In the genomic region with DNA sequence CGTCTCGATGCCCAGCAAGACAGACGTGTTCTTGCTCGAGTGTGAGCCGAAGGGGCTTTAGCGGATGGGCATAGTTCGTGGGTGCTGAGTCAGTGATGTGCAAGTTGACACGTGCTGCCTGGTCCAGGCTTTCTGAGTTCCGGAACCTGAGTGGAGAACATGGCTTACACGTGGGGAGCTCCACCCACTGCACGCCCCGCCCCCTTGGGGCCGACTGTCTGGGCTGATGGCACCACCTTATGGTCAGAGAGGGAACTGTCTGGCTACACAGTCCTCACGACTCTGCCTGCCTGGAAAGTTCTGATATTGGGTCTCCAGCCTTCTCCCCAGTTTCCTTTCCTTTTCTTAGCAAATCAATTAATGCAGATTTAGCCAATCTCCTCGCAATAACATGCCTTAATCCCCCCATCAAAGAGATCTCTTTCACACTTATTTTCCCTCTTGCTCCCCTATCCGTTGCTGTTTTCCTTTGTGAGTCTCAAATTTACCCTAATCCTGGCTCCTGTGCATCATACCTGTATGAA, we compare ENCODE assay signal across 7 cellular contexts. TPM values are rescaled to one million over a fixed set of nuclear protein-coding genes. Genes with fewer than 3 reads are reported as not detected.
DNase-seq lines count a peak whose midpoint lies in the region; ATAC-seq, FAIRE-seq and TF ChIP-seq lines count a peak whose summit lies in the region.

No MANE protein-coding gene starts in this region.

- peaks cover 7% of the 10 kb centered on the region for H3K36me3 Mint-ChIP-seq in T-helper 17 cell (ENCODE audit: low read depth)
- H3K36me3 Mint-ChIP-seq in astrocyte (ENCODE audit: low read depth, unreplicated experiment) = no peaks in the 10 kb centered on the region

- H3K4me1 ChIP-seq in astrocyte (ENCODE audit: insufficient read depth, low read length) = peaks cover 27% of the 10 kb centered on the region

- H3K27me3 Mint-ChIP-seq in T-helper 17 cell (peaks cover 68% of the 10 kb centered on the region), astrocyte (ENCODE audit: low read depth, unreplicated experiment) (peaks cover 6% of the 10 kb centered on the region)

- no peaks in the 10 kb centered on the region for H3K36me3 ChIP-seq in astrocyte (ENCODE audit: insufficient read depth, low read length)

- peak; percentile 70 for ATAC-seq in HG02623 (IDR thresholded peaks at IDR 0.05; ENCODE audit: unreplicated experiment)
- ATAC-seq in T-helper 17 cell = peak; percentile 95

- peak; percentile 78 for DNase-seq in NCI-H128 (lab: John Stamatoyannopoulos, UW; ENCODE audit: unreplicated experiment)
- DNase-seq in T-helper 17 cell = peak; percentile 41 to 48 (median 44)
- peak; percentile 70 for DNase-seq in astrocyte (ENCODE audit: low read depth)
- DNase-seq in hippocampal formation (lab: John Stamatoyannopoulos, UW) = peak; percentile 31 to 70
- peak; percentile 77 for DNase-seq in smooth muscle cell of the brain vasculature (ENCODE audit: low read depth, low spot score)

- H3K27me3 ChIP-seq in astrocyte (ENCODE audit: insufficient read depth, low read length) = no peaks in the 10 kb centered on the region

- TF ChIP-seq POLR2A in GM15510 (IDR thresholded peaks at IDR 0.05; ENCODE audit: borderline replicate concordance, extremely low read depth, insufficient read length) = peak; percentile 29

- H3K4me3 Mint-ChIP-seq in T-helper 17 cell (no peak overlapping the region), astrocyte (ENCODE audit: unreplicated experiment) (no peak overlapping the region)

- peaks cover 13% of the 10 kb centered on the region for H3K79me2 ChIP-seq in astrocyte (ENCODE audit: insufficient read depth, low read length)

- peak; percentile 13 for FAIRE-seq in astrocyte (lab: Jason Lieb, UNC)

- H3K9me3 ChIP-seq in T-helper 17 cell (ENCODE audit: control insufficient read depth, low read length, poor library complexity, severe bottlenecking) (no peaks in the 10 kb centered on the region), astrocyte (ENCODE audit: insufficient read depth, low read depth, low read length) (no peaks in the 10 kb centered on the region)

- no peak overlapping the region for H3K4me3 ChIP-seq in astrocyte (ENCODE audit: insufficient read depth, low read depth, low read length)

- peak; percentile 90 for TF ChIP-seq CTCF in astrocyte (IDR thresholded peaks at IDR 0.05; ENCODE audit: insufficient read depth, low read depth, low read length)

- H3K27ac ChIP-seq in astrocyte (ENCODE audit: low read depth, low read length) = no peak overlapping the region

- H3K9me3 Mint-ChIP-seq in astrocyte (ENCODE audit: unreplicated experiment) = no peaks in the 10 kb centered on the region

- H3K4me2 ChIP-seq in astrocyte (ENCODE audit: low read length) = no peak overlapping the region

- H3K27ac Mint-ChIP-seq in T-helper 17 cell (no peak overlapping the region), astrocyte (ENCODE audit: unreplicated experiment) (peak overlapping the region; percentile 28)

- peak overlapping the region; percentile 36 for H3K9ac ChIP-seq in astrocyte (ENCODE audit: low read length)

- H4K20me1 ChIP-seq in astrocyte (ENCODE audit: insufficient read depth, low read length) = no peaks in the 10 kb centered on the region

- no peak overlapping the region for H2AFZ ChIP-seq in astrocyte (ENCODE audit: low read depth, low read length)

- peaks cover 16% of the 10 kb centered on the region for H3K4me1 Mint-ChIP-seq in T-helper 17 cell
- H3K4me1 Mint-ChIP-seq in astrocyte (ENCODE audit: low read depth, unreplicated experiment) = peaks cover 7% of the 10 kb centered on the region

RNA-seq across cellular contexts. Expression of gene STC2, which starts 3.8 kb away (rescaled TPM):
- total RNA-seq in T-helper 17 cell = not detected
- 164 and 206 TPM in 2 replicates for total RNA-seq in astrocyte

Comparison
In these comparisons a context has a peak if more than half of its experiments do, and no peak if none do; other contexts are left out.
1. RNA of gene STC2, which starts 3.8 kb away (total RNA-seq): 164 to 206 TPM in astrocyte; not detected in T-helper 17 cell; every median in the first group is over 100 times any median in the second.
2. Peak in every context shown above with its lines, with median percentiles within 50 percentile points of each other: DNase-seq.